ENCODE assay signal across 26 cellular contexts in genomic region chr1:3064296-3064850, GRCh38. TPM values are rescaled to one million over a fixed set of nuclear protein-coding genes. Genes with fewer than 3 reads are reported as not detected.
DNase-seq lines count a peak whose midpoint lies in the region; ATAC-seq and TF ChIP-seq lines count a peak whose summit lies in the region.
"Had no signal": no experiment of that assay in that cellular context is flagged by ENCODE, and none has a peak within 500 bp of the region (broad histone marks: within the 10 kb centered on the region; RNA-seq: fewer than 3 reads in every experiment).

No MANE protein-coding gene starts in this region.

- no peaks in the 10 kb centered on the region for H3K36me3 Mint-ChIP-seq in activated B cell treated with CpG ODN at 0.5 μM for 24 hours (ENCODE audit: low read depth)
- H3K36me3 Mint-ChIP-seq: activated naive CD8-positive, alpha-beta T cell treated with anti-CD3 and anti-CD28 coated beads, Interleukin-2, amount 10 ng/mL, durations not matched to agents 7 days and 5 days; CD8-positive, alpha-beta T cell had no signal

- CTCF ChIA-PET in activated B cell treated with CpG ODN at 0.5 μM for 24 hours (lab: Charles Lee) = no interaction called here

- no peak overlapping the region for H3K27ac Mint-ChIP-seq in activated B cell treated with CpG ODN at 0.5 μM for 24 hours
- H3K27ac Mint-ChIP-seq: activated CD4-positive, alpha-beta T cell treated with anti-CD3 and anti-CD28 coated beads, Interleukin-2, amount 10 ng/mL, durations not matched to agents 7 days and 5 days; activated naive CD8-positive, alpha-beta T cell treated with anti-CD3 and anti-CD28 coated beads, Interleukin-2, amount 10 ng/mL, durations not matched to agents 7 days and 5 days; CD8-positive, alpha-beta T cell; nephron; T-helper 2 cell treated with Interferon-gamma antibody and Interleukin-4, amounts not matched to agents 5 μg/mL and 100 μg/mL, for 36 hours had no signal

- no peak for TF ChIP-seq EP300 in stomach (IDR thresholded peaks at IDR 0.05)

- no peaks in the 10 kb centered on the region for H3K9me3 ChIP-seq in stomach
- H3K9me3 ChIP-seq: testis had no signal

- peak overlapping the region in 3 of 5 donors; percentile 22 to 93 (median 86) for H3K27ac ChIP-seq in stomach
- H3K27ac ChIP-seq: 22Rv1, RWPE1, testis had no signal

- ATAC-seq in activated B cell treated with CpG ODN at 0.5 μM for 24 hours (ENCODE audit: low read depth) = no peak
- no peak for ATAC-seq in left lobe of liver
- ATAC-seq: CD8-positive, alpha-beta T cell; SK-N-SH treated with all-trans-retinoic acid at 6 μM for 48 hours had no signal

- no peak for TF ChIP-seq POLR2A in stomach (IDR thresholded peaks at IDR 0.05)

- H3K9me3 Mint-ChIP-seq in activated B cell treated with CpG ODN at 0.5 μM for 24 hours = no peaks in the 10 kb centered on the region
- H3K9me3 Mint-ChIP-seq: activated CD4-positive, alpha-beta T cell treated with anti-CD3 and anti-CD28 coated beads, Interleukin-2, amount 10 ng/mL, durations not matched to agents 7 days and 5 days; activated naive CD8-positive, alpha-beta T cell treated with anti-CD3 and anti-CD28 coated beads, Interleukin-2, amount 10 ng/mL, durations not matched to agents 7 days and 5 days; CD8-positive, alpha-beta T cell; nephron; T-helper 2 cell treated with Interferon-gamma antibody and Interleukin-4, amounts not matched to agents 5 μg/mL and 100 μg/mL, for 36 hours had no signal

- peaks cover 14% of the 10 kb centered on the region for H3K27me3 Mint-ChIP-seq in activated B cell treated with CpG ODN at 0.5 μM for 24 hours

- peaks cover 4% of the 10 kb centered on the region for H3K4me1 Mint-ChIP-seq in activated B cell treated with CpG ODN at 0.5 μM for 24 hours

- H3K4me1 ChIP-seq in stomach = peaks cover 32 to 71% (median 63%) of the 10 kb centered on the region in 4 donors

- peaks cover 28 to 90% (median 58%) of the 10 kb centered on the region in 3 donors for H3K27me3 ChIP-seq in stomach
- H3K27me3 ChIP-seq: testis had no signal

- H3K4me3 ChIP-seq in stomach = peak overlapping the region in 3 of 4 donors; percentile 36 to 79 (median 55)

- TF ChIP-seq CTCF in activated B cell treated with CpG ODN at 0.5 μM for 24 hours (IDR thresholded peaks at IDR 0.05) (no peak), stomach (IDR thresholded peaks at IDR 0.05) (no peak)

- H3K36me3 ChIP-seq in stomach = peaks cover 0 to 4% (median 0%) of the 10 kb centered on the region in 4 donors

- 39 to 64% (median 43%) methylated on average over 9 to 17 of the region's 17 CpGs for WGBS in stomach, 5 donors

- POLR2A ChIA-PET in activated B cell treated with CpG ODN at 0.5 μM for 24 hours (lab: Charles Lee) = no interaction called here

- intact Hi-C loops in activated B cell treated with CpG ODN at 0.5 μM for 24 hours (cut with micrococcal nuclease) (no loop called here), stomach (cut with DNase I; ENCODE audit: low total_unique reads) (no loop called here)

- peak; percentile 8 for DNase-seq in activated T-cell treated with anti-CD3 and anti-CD28 coated beads, Interleukin-2, amount 50 U/mL, for 1 hour
- no peak for DNase-seq in activated T-cell treated with anti-CD3 and anti-CD28 coated beads, Interleukin-2, amount 50 U/mL, for 48 hours
- DNase-seq in activated B cell treated with CpG ODN at 0.5 μM for 24 hours = peak; percentile 1
- DNase-seq in mesenteric fat pad (ENCODE audit: low spot score) = peak; percentile 53
- peak; percentile 18 for DNase-seq in stomach
- DNase-seq in cerebellum (ENCODE audit: low spot score) = no peak
- DNase-seq in AG08395 (ENCODE audit: low spot score) = no peak
- DNase-seq in left lobe of liver (ENCODE audit: low spot score) = no peak
- DNase-seq: activated CD4-positive, alpha-beta T cell treated with anti-CD3 and anti-CD28 coated beads, Interleukin-2, amount 10 ng/mL, durations not matched to agents 7 days and 5 days; CD8-positive, alpha-beta T cell; central memory CD4-positive, alpha-beta T cell; DMS 273 treated with DMSO at 0.1 percent for 48 hours; glutamatergic neuron; NCI-H1105 treated with DMSO at 0.1 percent for 48 hours; NCI-H2081 treated with DMSO at 0.1 percent for 48 hours; NCI-H774; small intestine; testis had no signal

- H3K4me3 Mint-ChIP-seq in activated B cell treated with CpG ODN at 0.5 μM for 24 hours = no peak overlapping the region
- H3K4me3 Mint-ChIP-seq: activated CD4-positive, alpha-beta T cell treated with anti-CD3 and anti-CD28 coated beads, Interleukin-2, amount 10 ng/mL, durations not matched to agents 7 days and 5 days; activated naive CD8-positive, alpha-beta T cell treated with anti-CD3 and anti-CD28 coated beads, Interleukin-2, amount 10 ng/mL, durations not matched to agents 7 days and 5 days; CD8-positive, alpha-beta T cell; T-helper 2 cell treated with Interferon-gamma antibody and Interleukin-4, amounts not matched to agents 5 μg/mL and 100 μg/mL, for 36 hours had no signal

RNA-seq across cellular contexts. Expression of gene PRDM16, which starts 4.6 kb away (rescaled TPM):
- total RNA-seq in activated B cell treated with CpG ODN at 0.5 μM for 24 hours = not detected in 2 replicates
- total RNA-seq in mesenteric fat pad = 3.9 TPM
- total RNA-seq in stomach = 100 to 1,000 TPM in 2 of 5 donors, 10 to 100 TPM in 2, under 1 TPM in 1; 0.29 to 222 (median 32.2) TPM
- 1 to 10 TPM; 2.4 to 8.2 (median 7.0) TPM for polyA plus RNA-seq in stomach
- 5.0 TPM for total RNA-seq in cerebellum
- 0.43 TPM for total RNA-seq in left lobe of liver
- total RNA-seq: activated naive CD8-positive, alpha-beta T cell treated with anti-CD3 and anti-CD28 coated beads, Interleukin-2, amount 10 ng/mL, durations not matched to agents 7 days and 5 days; CD8-positive, alpha-beta T cell; M059J had no signal

RNA-seq across cellular contexts. Expression of gene ACTRT2, which starts 43.1 kb away (rescaled TPM):
- total RNA-seq in activated B cell treated with CpG ODN at 0.5 μM for 24 hours (not detected in 2 replicates), mesenteric fat pad (not detected), stomach (not detected), cerebellum (not detected), left lobe of liver (not detected)
- not detected for polyA plus RNA-seq in stomach
- total RNA-seq: activated CD4-positive, alpha-beta T cell treated with anti-CD3 and anti-CD28 coated beads, Interleukin-2, amount 10 ng/mL, durations not matched to agents 7 days and 5 days; activated naive CD8-positive, alpha-beta T cell treated with anti-CD3 and anti-CD28 coated beads, Interleukin-2, amount 10 ng/mL, durations not matched to agents 7 days and 5 days; astrocyte; CD8-positive, alpha-beta T cell; M059J had no signal
- polyA plus RNA-seq: small intestine had no signal

Comparison
In these comparisons a context has a peak if more than half of its experiments do, and no peak if none do; other contexts are left out.
1. DNase-seq: peak in activated T-cell treated with anti-CD3 and anti-CD28 coated beads, Interleukin-2, amount 50 U/mL, for 1 hour (single experiment), activated B cell treated with CpG ODN at 0.5 μM for 24 hours (single experiment), mesenteric fat pad (single experiment) and stomach (single experiment); none in activated T-cell treated with anti-CD3 and anti-CD28 coated beads, Interleukin-2, amount 50 U/mL, for 48 hours (0 of 2), cerebellum (single experiment), AG08395 (single experiment) and left lobe of liver (single experiment).